ENCODE assay signal across 1 cellular context in the genomic region with DNA sequence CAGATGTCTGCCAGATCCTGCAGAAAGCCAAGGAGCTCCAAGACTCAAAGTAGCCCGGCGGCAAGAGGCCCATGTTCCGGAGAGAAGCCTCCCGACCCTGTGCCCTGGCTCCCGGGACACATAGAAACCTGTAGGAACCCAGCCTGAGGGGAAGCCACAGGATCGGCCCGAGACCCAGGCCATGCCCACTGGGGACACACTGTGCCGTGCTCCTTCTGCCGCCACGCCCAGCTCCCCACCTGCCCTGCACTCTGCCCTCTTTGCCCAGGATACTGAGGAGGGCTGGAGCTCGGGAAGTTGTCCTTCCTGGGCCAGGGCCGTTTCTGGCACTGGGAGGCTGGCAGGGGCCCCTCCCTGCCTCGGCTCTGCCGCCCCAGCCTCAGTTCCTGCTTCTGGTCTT.
TF ChIP-seq lines count a peak whose summit lies in the region.

No MANE protein-coding gene starts in this region.

TF ChIP-seq in HepG2, 621 proteins besides CTCF, POLR2A, EP300 and RAD21:
- no peak for TF ChIP-seq ZNF260 (CRISPR knock-in tag; IDR thresholded peaks at IDR 0.05; ENCODE audit: borderline replicate concordance, low read depth)
- TF ChIP-seq PHF21A (CRISPR knock-in tag; IDR thresholded peaks at IDR 0.05), result no peak
- no peak for TF ChIP-seq ZNF225 (CRISPR knock-in tag; IDR thresholded peaks at IDR 0.05)
- no peak for TF ChIP-seq ZNF414 (CRISPR knock-in tag; IDR thresholded peaks at IDR 0.05)
- no peak for TF ChIP-seq ATM (IDR thresholded peaks at IDR 0.05; ENCODE audit: borderline replicate concordance)
- TF ChIP-seq SPEN (CRISPR knock-in tag; IDR thresholded peaks at IDR 0.05; ENCODE audit: low read depth), result no peak
- no peak for TF ChIP-seq BCL3 (CRISPR knock-in tag; IDR thresholded peaks at IDR 0.05)
- TF ChIP-seq KLF6 (CRISPR knock-in tag; IDR thresholded peaks at IDR 0.05), result no peak
- TF ChIP-seq CBX2 (IDR thresholded peaks at IDR 0.05; ENCODE audit: low read depth, low read length), result no peak
- no peak for TF ChIP-seq CBX2 (CRISPR knock-in tag; IDR thresholded peaks at IDR 0.05; ENCODE audit: low read depth)
